ENCODE assay signal across 23 cellular contexts in genomic region chr7:149280151-149280550, GRCh38. TPM values are rescaled to one million over a fixed set of nuclear protein-coding genes. Genes with fewer than 3 reads are reported as not detected.
DNase-seq lines count a peak whose midpoint lies in the region; ATAC-seq and TF ChIP-seq lines count a peak whose summit lies in the region.
"Had no signal": no experiment of that assay in that cellular context is flagged by ENCODE, and none has a peak within 500 bp of the region (broad histone marks: within the 10 kb centered on the region; RNA-seq: fewer than 3 reads in every experiment).

No MANE protein-coding gene starts in this region.

- no peak overlapping the region for H4K8ac ChIP-seq in neuronal stem cell (ENCODE audit: low read depth, low read length)

- H3K27ac Mint-ChIP-seq in endodermal cell (no peak overlapping the region), endothelial cell (ENCODE audit: unreplicated experiment) (no peak overlapping the region)
- H3K27ac Mint-ChIP-seq: CD4-positive, CD25-positive, alpha-beta regulatory T cell had no signal

- H2BK5ac ChIP-seq in neuronal stem cell (ENCODE audit: low read length): no peak overlapping the region

- H3K4me1 Mint-ChIP-seq in endodermal cell (no peaks in the 10 kb centered on the region), endothelial cell (ENCODE audit: unreplicated experiment) (peaks cover 23% of the 10 kb centered on the region)

- H3K27ac ChIP-seq in endodermal cell (ENCODE audit: low read depth, low read length) (no peak overlapping the region), neuronal stem cell (replicated peaks; ENCODE audit: low read length) (no peak overlapping the region), aorta (ENCODE audit: low read depth in 1 of 2, low read length in 2 of 2) (no peak overlapping the region)
- H3K27ac ChIP-seq: BLaER1 had no signal

- no peak overlapping the region for H2BK12ac ChIP-seq in neuronal stem cell (ENCODE audit: low read length)

- no peaks in the 10 kb centered on the region for H3K9me3 Mint-ChIP-seq in endodermal cell
- H3K9me3 Mint-ChIP-seq in endothelial cell (ENCODE audit: unreplicated experiment): no peaks in the 10 kb centered on the region
- H3K9me3 Mint-ChIP-seq: CD4-positive, alpha-beta memory T cell; CD4-positive, CD25-positive, alpha-beta regulatory T cell; CD8-positive, alpha-beta memory T cell had no signal

- no peak overlapping the region for H2AFZ ChIP-seq in neuronal stem cell (ENCODE audit: low read length)

- no peaks in the 10 kb centered on the region for H3K79me1 ChIP-seq in neuronal stem cell (ENCODE audit: low read depth, low read length)

- H3K36me3 Mint-ChIP-seq in endodermal cell (ENCODE audit: low read depth) (peaks cover 46% of the 10 kb centered on the region), endothelial cell (ENCODE audit: low read depth, unreplicated experiment) (peaks cover 27% of the 10 kb centered on the region)

- H3K23ac ChIP-seq in neuronal stem cell (ENCODE audit: low read depth, low read length, poor library complexity): no peak overlapping the region

- intact Hi-C loops in aorta (cut with DNase I): loop anchor here in 1 of 2 donors (10.0 kb wide), 2 partner anchors 145 to 215 kb away; partner anchors contain the start of gene ZNF746

- no peak overlapping the region for H3K18ac ChIP-seq in neuronal stem cell (ENCODE audit: low read length)

- H3K4me2 ChIP-seq in neuronal stem cell (ENCODE audit: insufficient read depth, low read length, poor library complexity, severe bottlenecking): no peak overlapping the region
- H3K4me2 ChIP-seq: BLaER1 had no signal

- no peak for TF ChIP-seq CTCF in endodermal cell (conservative IDR thresholded peaks at IDR 0.05)
- no peak for TF ChIP-seq CTCF in endothelial cell (IDR thresholded peaks at IDR 0.05; ENCODE audit: unreplicated experiment)

- no peaks in the 10 kb centered on the region for H3K4me1 ChIP-seq in endodermal cell (ENCODE audit: control insufficient read depth, insufficient read depth, low read length)
- H3K4me1 ChIP-seq in neuronal stem cell (ENCODE audit: control insufficient read depth in 2 of 2, insufficient read depth in 1 of 2, low read depth in 1 of 2, low read length in 2 of 2): no peaks in the 10 kb centered on the region
- H3K4me1 ChIP-seq in aorta (ENCODE audit: control insufficient read depth in 1 of 2, insufficient read depth in 2 of 2, low read length in 2 of 2): no peaks in the 10 kb centered on the region
- H3K4me1 ChIP-seq: BE2C had no signal

- H3K9ac ChIP-seq in endodermal cell (ENCODE audit: extremely low read depth, low read length, poor library complexity, severe bottlenecking) (no peak overlapping the region), neuronal stem cell (ENCODE audit: low read depth, low read length, poor library complexity) (peak overlapping the region; percentile 16)
- H3K9ac ChIP-seq: BLaER1 had no signal

- ATAC-seq in aorta (ENCODE audit: low FRiP score): no peak
- ATAC-seq: GM12878 had no signal

- no peak overlapping the region for H3K14ac ChIP-seq in neuronal stem cell (ENCODE audit: low read length)

- H2AK5ac ChIP-seq in neuronal stem cell (ENCODE audit: low read depth, low read length): no peak overlapping the region

- H3K4me3 Mint-ChIP-seq in endodermal cell: no peak overlapping the region
- H3K4me3 Mint-ChIP-seq in endothelial cell (ENCODE audit: unreplicated experiment): peak overlapping the region; percentile 62
- H3K4me3 Mint-ChIP-seq: CD14-positive monocyte; CD4-positive, alpha-beta memory T cell; CD4-positive, CD25-positive, alpha-beta regulatory T cell; CD8-positive, alpha-beta memory T cell had no signal

- H3K4ac ChIP-seq in neuronal stem cell (ENCODE audit: low read length): no peak overlapping the region

- WGBS in endodermal cell (ENCODE audit: insufficient coverage in 1 of 2, insufficient read length in 1 of 2), 2 experiments: 87% methylated on average over 8 of the region's 9 CpGs; no CpG with 5 or more reads in 1 of the 2 experiments
- WGBS in neuronal stem cell (ENCODE audit: extremely low coverage in 2 of 2, insufficient read length in 2 of 2, insufficient replicate concordance in 1 of 2), 2 donors: no CpG with 5 or more reads among the region's 9 CpGs
- WGBS in aorta, 2 donors: 87 to 96% methylated on average over 5 to 7 of the region's 9 CpGs

- H3K4me3 ChIP-seq in endodermal cell (ENCODE audit: low read length) (no peak overlapping the region), neuronal stem cell (ENCODE audit: low read length in 2 of 2) (no peak overlapping the region), aorta (ENCODE audit: low read length in 2 of 2) (no peak overlapping the region)
- H3K4me3 ChIP-seq: BLaER1, GM12878 had no signal

- H3K27me3 Mint-ChIP-seq in endodermal cell (ENCODE audit: insufficient read depth) (peaks cover 9% of the 10 kb centered on the region), endothelial cell (ENCODE audit: unreplicated experiment) (peaks cover 15% of the 10 kb centered on the region)
- H3K27me3 Mint-ChIP-seq: CD4-positive, alpha-beta memory T cell; CD4-positive, CD25-positive, alpha-beta regulatory T cell; CD8-positive, alpha-beta memory T cell had no signal

- H3K27me3 ChIP-seq in endodermal cell (ENCODE audit: control insufficient read depth, insufficient read depth, low read length, poor library complexity, severe bottlenecking): no peaks in the 10 kb centered on the region
- no peaks in the 10 kb centered on the region for H3K27me3 ChIP-seq in neuronal stem cell (ENCODE audit: control insufficient read depth in 3 of 3, insufficient read depth in 3 of 3, low read depth in 1 of 3, low read length in 3 of 3)
- H3K27me3 ChIP-seq in aorta (ENCODE audit: control insufficient read depth in 1 of 2, insufficient read depth in 2 of 2, low read length in 1 of 2): no peaks in the 10 kb centered on the region
- H3K27me3 ChIP-seq: BE2C, BLaER1 had no signal

- no peak overlapping the region for H2BK15ac ChIP-seq in neuronal stem cell (ENCODE audit: low read length)

- H3K9me3 ChIP-seq in endodermal cell (ENCODE audit: control insufficient read depth, low read length) (no peaks in the 10 kb centered on the region), neuronal stem cell (replicated peaks in 1 of 2; ENCODE audit: control insufficient read depth in 2 of 2, insufficient read depth in 1 of 2, low read depth in 1 of 2, low read length in 2 of 2) (no peaks in the 10 kb centered on the region), aorta (ENCODE audit: control insufficient read depth, low read length) (no peaks in the 10 kb centered on the region)
- H3K9me3 ChIP-seq: BE2C, BLaER1 had no signal

- H4K91ac ChIP-seq in neuronal stem cell (ENCODE audit: low read depth, low read length, poor library complexity): no peak overlapping the region

- peak; percentile 18 for DNase-seq in endodermal cell
- DNase-seq in endothelial cell (ENCODE audit: low spot score): no peak
- no peak for DNase-seq in neuronal stem cell (ENCODE audit: low spot score)
- DNase-seq in aorta: no peak
- DNase-seq in GM19238 (ENCODE audit: insufficient read length, low spot score): no peak
- DNase-seq: 8988T; ACHN; BE2C; C1 segment of cervical spinal cord; CD4-positive, alpha-beta memory T cell; CD4-positive, CD25-positive, alpha-beta regulatory T cell; CD8-positive, alpha-beta memory T cell; COR-L47; DMS 273 treated with DMSO at 0.1 percent for 48 hours; DMS153; DMS53; DMS79; DND-41; EL; GDM1 had no signal

- H2BK120ac ChIP-seq in neuronal stem cell (ENCODE audit: low read depth, low read length): no peak overlapping the region

- peaks cover 18% of the 10 kb centered on the region for H3K36me3 ChIP-seq in endodermal cell (ENCODE audit: control insufficient read depth, insufficient read depth, low read length)
- peaks cover 13 to 16% of the 10 kb centered on the region in 2 donors for H3K36me3 ChIP-seq in neuronal stem cell (replicated peaks in 1 of 2; ENCODE audit: control insufficient read depth in 2 of 2, insufficient read depth in 2 of 2, low read length in 2 of 2)
- H3K36me3 ChIP-seq in aorta (ENCODE audit: control insufficient read depth in 1 of 2, insufficient read depth in 2 of 2, low read length in 1 of 2): peaks cover 0 to 6% of the 10 kb centered on the region in 2 donors

RNA-seq across cellular contexts. Expression of gene ZNF783, which starts 18.2 kb away (rescaled TPM):
- 10 to 100 TPM; 12.1 to 13.2 TPM for total RNA-seq in endodermal cell
- polyA plus RNA-seq in endodermal cell (2013, experiment 1 of 2): 9.0 TPM
- 6.3 TPM for polyA plus RNA-seq in endodermal cell (2013, experiment 2 of 2)
- 15.3 TPM for total RNA-seq in endothelial cell (ENCODE audit: unreplicated experiment)
- 5.0 TPM for polyA plus RNA-seq in neuronal stem cell (2013, experiment 1 of 2)
- 4.6 TPM for polyA plus RNA-seq in neuronal stem cell (2013, experiment 2 of 2)
- total RNA-seq in aorta: 10 to 100 TPM; 14.6 to 23.8 TPM
- polyA plus RNA-seq in aorta: 10 to 100 TPM in 1 of 2 donors, 1 to 10 TPM in 1; 1.0 to 17.1 TPM

RNA-seq across cellular contexts. Expression of gene ZNF212, which starts 40.7 kb away (rescaled TPM):
- total RNA-seq in endodermal cell (10 to 100 TPM; 15.8 to 17.6 TPM), endothelial cell (ENCODE audit: unreplicated experiment) (12.8 TPM), aorta (10 to 100 TPM in 1 of 2 donors, 1 to 10 TPM in 1; 7.8 to 11.7 TPM)
- 12.5 TPM for polyA plus RNA-seq in endodermal cell (2013, experiment 1 of 2)
- 12.9 TPM for polyA plus RNA-seq in endodermal cell (2013, experiment 2 of 2)
- polyA plus RNA-seq in neuronal stem cell (2013, experiment 1 of 2): 8.9 TPM
- polyA plus RNA-seq in neuronal stem cell (2013, experiment 2 of 2): 9.1 TPM
- polyA plus RNA-seq in aorta: 10 to 100 TPM in 1 of 2 donors, 1 to 10 TPM in 1; 8.6 to 11.6 TPM
